In genomic region chr12:5745251-5745888, GRCh38 we compare ENCODE assay signal across 7 cellular contexts.
A peak's percentile ranks its signal among the peaks of the same experiment; 100 is the strongest.
DNase-seq lines count a peak whose midpoint lies in the region; ATAC-seq and TF ChIP-seq lines count a peak whose summit lies in the region.

No MANE protein-coding gene starts in this region.

- POLR2A ChIA-PET in Panc1 (lab: Charles Lee) = no interaction called here

- WGBS in hepatocyte (ENCODE audit: low lambda C conversion rate, missing lambda C conversion rate) = 44% methylated on average over 6 of the region's 6 CpGs

- no peak overlapping the region for H2AFZ ChIP-seq in hepatocyte

- no peak overlapping the region for H3K4me2 ChIP-seq in hepatocyte

- TF ChIP-seq CTCF in Panc1 (IDR thresholded peaks at IDR 0.05) (peak; percentile 80), hepatocyte (IDR thresholded peaks at IDR 0.05; ENCODE audit: poor library complexity) (peak; percentile 73)

- H3K36me3 ChIP-seq in Panc1 (ENCODE audit: control insufficient read depth, insufficient read depth, low read length) = no peaks in the 10 kb centered on the region
- H3K36me3 ChIP-seq in hepatocyte (replicated peaks; ENCODE audit: insufficient read depth, low read depth) = no peaks in the 10 kb centered on the region

- H3K27ac ChIP-seq in Panc1 (ENCODE audit: low read length) (no peak overlapping the region), hepatocyte (no peak overlapping the region)

- H3K9me2 ChIP-seq in hepatocyte (replicated peaks; ENCODE audit: insufficient read depth) = no peaks in the 10 kb centered on the region

- peak; percentile 79 for ATAC-seq in HG03159 (IDR thresholded peaks at IDR 0.05; ENCODE audit: unreplicated experiment)
- ATAC-seq in Panc1 = peak; percentile 68; the same call in 1 of the 2 replicates
- no peak for ATAC-seq in HG03108 (IDR thresholded peaks at IDR 0.05; ENCODE audit: unreplicated experiment)

- in situ Hi-C loops in Panc1 (cut with HindIII; ENCODE audit: low pct_unique_long_range_greater_than_20kb, low sequenced_read_pairs) = no loop called here

- DNase-seq in GM04503 (ENCODE audit: low read depth) = peak; percentile 17
- DNase-seq in Panc1 (ENCODE audit: low read depth, low spot score) = peak; percentile 28
- peak; percentile 15 for DNase-seq in amniotic stem cell (lab: John Stamatoyannopoulos, UW)
- DNase-seq in hepatocyte (ENCODE audit: low spot score) = peak; percentile 85
- peak; percentile 11 to 43 for DNase-seq in stimulated activated CD4-positive, alpha-beta T cell treated with anti-CD3 and anti-CD28 coated beads, Interleukin-12 subunit alpha, Interleukin-12 subunit beta, amount 100 ng/mL, for 24 hours (ENCODE audit: low read depth in 2 of 2)

- CTCF ChIA-PET in Panc1 (lab: Charles Lee) = interaction anchor here (0.6 kb wide), 1 partner anchor 279 kb away, joined by 4 read pairs; no protein-coding TSS in a partner anchor

- H4K20me1 ChIP-seq in hepatocyte (ENCODE audit: insufficient read depth, poor library complexity, severe bottlenecking) = no peaks in the 10 kb centered on the region

- intact Hi-C loops in Panc1 (cut with micrococcal nuclease; ENCODE audit: unreplicated experiment) = no loop called here

- H3K9me3 ChIP-seq in Panc1 (ENCODE audit: control insufficient read depth, insufficient read depth, low read depth, low read length) = no peaks in the 10 kb centered on the region
- H3K9me3 ChIP-seq in hepatocyte (ENCODE audit: low read depth) = no peaks in the 10 kb centered on the region

- H3K4me1 ChIP-seq in Panc1 (ENCODE audit: control insufficient read depth, insufficient read depth, low read length) (no peaks in the 10 kb centered on the region), hepatocyte (ENCODE audit: insufficient read depth) (peaks cover 5% of the 10 kb centered on the region)

- no peaks in the 10 kb centered on the region for H3K79me2 ChIP-seq in hepatocyte

- no TSS peak for BruUV-seq in Panc1 (replicated peaks; lab: Mats Ljungman, UMichigan)

- H3K27me3 ChIP-seq in Panc1 (ENCODE audit: control insufficient read depth, insufficient read depth, low read length) = no peaks in the 10 kb centered on the region
- H3K27me3 ChIP-seq in hepatocyte = no peaks in the 10 kb centered on the region

- H3K4me3 ChIP-seq in Panc1 (ENCODE audit: low read depth in 2 of 2, low read length in 2 of 2) (no peak overlapping the region), hepatocyte (no peak overlapping the region)

Comparison
In these comparisons a context has a peak if more than half of its experiments do, and no peak if none do; other contexts are left out.
1. DNase-seq: peak in every context shown above with its lines; median percentile 85 in hepatocyte; 28 in Panc1; 27 in stimulated activated CD4-positive, alpha-beta T cell treated with anti-CD3 and anti-CD28 coated beads, Interleukin-12 subunit alpha, Interleukin-12 subunit beta, amount 100 ng/mL, for 24 hours; 17 in GM04503; 15 in amniotic stem cell.